ENCODE assay signal across 22 cellular contexts in genomic region chr5:74052441-74052840, GRCh38.
DNase-seq lines count a peak whose midpoint lies in the region; ATAC-seq, FAIRE-seq and TF ChIP-seq lines count a peak whose summit lies in the region.
"Had no signal": no experiment of that assay in that cellular context is flagged by ENCODE, and none has a peak within 500 bp of the region (broad histone marks: within the 10 kb centered on the region; RNA-seq: fewer than 3 reads in every experiment).

No MANE protein-coding gene starts in this region.

- no peaks in the 10 kb centered on the region for H3K9me3 ChIP-seq in RWPE2 (ENCODE audit: severe bottlenecking)
- H3K9me3 ChIP-seq: HAP-1 had no signal

- peaks cover 4% of the 10 kb centered on the region for H3K36me3 Mint-ChIP-seq in glutamatergic neuron (ENCODE audit: unreplicated experiment)
- no peaks in the 10 kb centered on the region for H3K36me3 Mint-ChIP-seq in activated CD4-positive, alpha-beta T cell treated with anti-CD3 and anti-CD28 coated beads, Interleukin-2, amount 10 ng/mL, durations not matched to agents 24 days and 14 days (ENCODE audit: low read depth)

- no peaks in the 10 kb centered on the region for H3K36me3 ChIP-seq in RWPE2 (ENCODE audit: low read depth)
- H3K36me3 ChIP-seq: HAP-1 had no signal

- ATAC-seq in RWPE2 (ENCODE audit: low read depth): peak; percentile 54; the same call in 1 of the 3 replicates
- no peak for ATAC-seq in HG03196 (IDR thresholded peaks at IDR 0.05; ENCODE audit: unreplicated experiment)
- ATAC-seq: GM23338 had no signal

- H3K4me1 ChIP-seq in RWPE2 (ENCODE audit: insufficient read depth, poor library complexity, severe bottlenecking): peaks cover 4% of the 10 kb centered on the region
- H3K4me1 ChIP-seq: HAP-1 had no signal

- peaks cover 9% of the 10 kb centered on the region for H3K9me3 Mint-ChIP-seq in glutamatergic neuron (ENCODE audit: unreplicated experiment)
- no peaks in the 10 kb centered on the region for H3K9me3 Mint-ChIP-seq in activated CD4-positive, alpha-beta T cell treated with anti-CD3 and anti-CD28 coated beads, Interleukin-2, amount 10 ng/mL, durations not matched to agents 24 days and 14 days
- H3K9me3 Mint-ChIP-seq: GM23338 had no signal

- H3K27ac ChIP-seq in RWPE2 (ENCODE audit: poor library complexity, severe bottlenecking): no peak overlapping the region

- DNase-seq in NCI-H82 (lab: John Stamatoyannopoulos, UW) (peak; percentile 27), NCI-H82 treated with DMSO at 0.1 percent for 48 hours (lab: John Stamatoyannopoulos, UW; ENCODE audit: unreplicated experiment) (no peak), RWPE2 (ENCODE audit: low spot score) (no peak), glutamatergic neuron (no peak), frontal cortex (ENCODE audit: low spot score in 2 of 2) (no peak)
- DNase-seq in activated CD4-positive, alpha-beta T cell treated with anti-CD3 and anti-CD28 coated beads, Interleukin-2, amount 10 ng/mL, durations not matched to agents 24 days and 14 days: no peak
- DNase-seq: 8988T, AML-193, C1 segment of cervical spinal cord, GDM1, KG1, MV-4-11, NCI-H1694, NCI-H2081 treated with DMSO at 0.1 percent for 48 hours, NCI-H2171 treated with DMSO at 0.1 percent for 48 hours, NCI-H774, OCI-M1, SHP77 had no signal

- H3K27me3 ChIP-seq in RWPE2 (ENCODE audit: insufficient read depth, poor library complexity, severe bottlenecking): no peaks in the 10 kb centered on the region

- H3K4me3 Mint-ChIP-seq in glutamatergic neuron (ENCODE audit: unreplicated experiment): no peak overlapping the region
- no peak overlapping the region for H3K4me3 Mint-ChIP-seq in activated CD4-positive, alpha-beta T cell treated with anti-CD3 and anti-CD28 coated beads, Interleukin-2, amount 10 ng/mL, durations not matched to agents 24 days and 14 days
- H3K4me3 Mint-ChIP-seq: GM23338 had no signal

- H3K4me3 ChIP-seq in RWPE2 (ENCODE audit: severe bottlenecking): no peak overlapping the region
- H3K4me3 ChIP-seq: GM23338, HAP-1 had no signal

- intact Hi-C loops in activated CD4-positive, alpha-beta T cell treated with anti-CD3 and anti-CD28 coated beads, Interleukin-2, amount 10 ng/mL, durations not matched to agents 24 days and 14 days (cut with micrococcal nuclease): loop anchor here (10.0 kb wide), 1 partner anchor 148 kb away; no protein-coding TSS in a partner anchor

- peaks cover 5% of the 10 kb centered on the region for H3K27me3 Mint-ChIP-seq in glutamatergic neuron (ENCODE audit: unreplicated experiment)
- H3K27me3 Mint-ChIP-seq in activated CD4-positive, alpha-beta T cell treated with anti-CD3 and anti-CD28 coated beads, Interleukin-2, amount 10 ng/mL, durations not matched to agents 24 days and 14 days: peaks cover 7% of the 10 kb centered on the region

- no peak overlapping the region for H3K27ac Mint-ChIP-seq in glutamatergic neuron (ENCODE audit: unreplicated experiment)
- H3K27ac Mint-ChIP-seq in activated CD4-positive, alpha-beta T cell treated with anti-CD3 and anti-CD28 coated beads, Interleukin-2, amount 10 ng/mL, durations not matched to agents 24 days and 14 days: no peak overlapping the region
- H3K27ac Mint-ChIP-seq: GM23338 had no signal

- TF ChIP-seq CTCF in RWPE2 (IDR thresholded peaks at IDR 0.05; ENCODE audit: poor library complexity, severe bottlenecking) (no peak), glutamatergic neuron (IDR thresholded peaks at IDR 0.05; ENCODE audit: partially characterized antibody, unreplicated experiment) (peak; percentile 32)

- peaks cover 51% of the 10 kb centered on the region for H3K4me1 Mint-ChIP-seq in glutamatergic neuron (ENCODE audit: low read depth, unreplicated experiment)
- H3K4me1 Mint-ChIP-seq in activated CD4-positive, alpha-beta T cell treated with anti-CD3 and anti-CD28 coated beads, Interleukin-2, amount 10 ng/mL, durations not matched to agents 24 days and 14 days: no peaks in the 10 kb centered on the region

- FAIRE-seq in frontal cortex (lab: Jason Lieb, UNC): no peak
- FAIRE-seq: GM18507 had no signal
